In the genomic region with DNA sequence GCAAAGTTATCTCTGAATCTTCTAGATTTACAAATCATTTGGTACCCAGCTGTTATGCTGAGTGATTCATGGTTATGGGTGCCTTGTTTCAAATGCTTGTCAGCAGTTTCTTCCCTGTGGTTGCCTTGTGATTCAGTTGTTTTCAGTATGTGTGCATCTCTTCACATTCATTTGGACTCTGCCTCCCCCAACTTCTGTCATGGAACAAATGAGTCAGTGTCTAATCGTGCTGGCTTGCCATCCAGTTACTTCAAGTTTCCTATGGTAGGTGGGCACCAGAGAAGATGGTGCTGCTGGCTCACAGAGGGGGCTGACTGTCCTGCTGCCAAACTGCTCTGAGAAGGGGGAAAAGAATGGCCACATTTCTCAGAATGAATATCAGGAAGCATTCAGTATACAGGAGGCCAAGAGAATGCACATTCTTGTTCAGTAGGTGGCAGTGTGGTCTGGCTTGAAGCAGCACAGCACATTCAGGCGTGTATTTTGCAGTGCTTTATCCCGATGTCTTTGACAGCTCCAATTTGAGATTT, we compare ENCODE assay signal across 8 cellular contexts.
A peak's percentile ranks its signal among the peaks of the same experiment; 100 is the strongest.
DNase-seq lines count a peak whose midpoint lies in the region; ATAC-seq, FAIRE-seq and TF ChIP-seq lines count a peak whose summit lies in the region.

No MANE protein-coding gene starts in this region.

- intact Hi-C loops in K562 (cut with micrococcal nuclease) = no loop called here
- intact Hi-C loops in CD14-positive monocyte (cut with micrococcal nuclease) = no loop called here

- in situ Hi-C loops in K562 (cut with MboI) = no loop called here

- no peak overlapping the region for H4K5ac ChIP-seq in mesendoderm (ENCODE audit: low read length)

- ATAC-seq in GM19397 (IDR thresholded peaks at IDR 0.05; ENCODE audit: unreplicated experiment) (peak; percentile 68), HG03354 (IDR thresholded peaks at IDR 0.05; ENCODE audit: poor library complexity, severe bottlenecking, unreplicated experiment) (peak; percentile 78), K562 (peak; percentile 90)

- H3K27ac Mint-ChIP-seq in type B pancreatic cell (no peak overlapping the region), CD14-positive monocyte (no peak overlapping the region)

- TF ChIP-seq RAD21 in K562 (CRISPR knock-in tag; conservative IDR thresholded peaks at IDR 0.05 in 1 of 2, IDR thresholded peaks at IDR 0.05 in 1 of 2) = peak in 1 of 2 experiments; percentile 44; a peak in 2 of 4 replicates

- no peaks in the 10 kb centered on the region for H3K9me3 Mint-ChIP-seq in type B pancreatic cell
- no peaks in the 10 kb centered on the region for H3K9me3 Mint-ChIP-seq in CD14-positive monocyte

- H3K9me1 ChIP-seq in K562 (ENCODE audit: control insufficient read depth, insufficient read depth, low read length) = no peaks in the 10 kb centered on the region

- no peak overlapping the region for H2BK15ac ChIP-seq in mesendoderm (replicated peaks; ENCODE audit: low read depth)

- H3K4me1 ChIP-seq in K562 (replicated peaks in 1 of 2; ENCODE audit: control insufficient read depth in 2 of 2, insufficient read depth in 2 of 2, low read length in 2 of 2) (peaks cover 0 to 5% of the 10 kb centered on the region in 2 experiments; a peak in 2 of 5 replicates), mesendoderm (ENCODE audit: control insufficient read depth, low read depth, low read length) (no peaks in the 10 kb centered on the region)

- H2AFZ ChIP-seq in K562 (ENCODE audit: low read depth, low read length) = no peak overlapping the region

- H3K4me1 Mint-ChIP-seq in type B pancreatic cell (ENCODE audit: unreplicated experiment) (no peaks in the 10 kb centered on the region), CD14-positive monocyte (no peaks in the 10 kb centered on the region)

- BruUV-seq in K562 (replicated peaks; lab: Mats Ljungman, UMichigan) = no TSS peak

- H3K36me3 Mint-ChIP-seq in type B pancreatic cell = no peaks in the 10 kb centered on the region
- H3K36me3 Mint-ChIP-seq in CD14-positive monocyte = no peaks in the 10 kb centered on the region

- H3K23ac ChIP-seq in mesendoderm (ENCODE audit: low read length) = no peak overlapping the region

- 10% methylated on average over 3 of the region's 3 CpGs for WGBS in K562 (ENCODE audit: insufficient coverage, low coverage, missing lambda C conversion rate)
- WGBS in mesendoderm (ENCODE audit: extremely low coverage, insufficient coverage, low lambda C conversion rate) = no CpG with 5 or more reads among the region's 3 CpGs

- CTCF ChIA-PET in K562 (lab: Yijun Ruan, JAX; ENCODE audit: low intra/inter-chr PET ratio) = interaction anchor here (0.6 kb wide), 1 partner anchor 111 kb away, joined by 3 read pairs; no protein-coding TSS in a partner anchor

- TF ChIP-seq CTCF in K562 (IDR thresholded peaks at IDR 0.05 in 2 of 3, conservative IDR thresholded peaks at IDR 0.05 in 1 of 3; ENCODE audit: insufficient read depth in 2 of 3, low read depth in 1 of 3, low read length in 3 of 3) (peak; percentile 36 to 46 (median 41); a peak in 5 of 6 replicates), type B pancreatic cell (conservative IDR thresholded peaks at IDR 0.05) (peak; percentile 66), CD14-positive monocyte (IDR thresholded peaks at IDR 0.05) (no peak)

- H3K4me3 ChIP-seq in K562 (no peak overlapping the region), mesendoderm (ENCODE audit: low read length) (no peak overlapping the region)

- TF ChIP-seq EP300 in K562 (IDR thresholded peaks at IDR 0.05; ENCODE audit: low read length) = no peak

- H3K27me3 Mint-ChIP-seq in type B pancreatic cell = no peaks in the 10 kb centered on the region
- H3K27me3 Mint-ChIP-seq in CD14-positive monocyte (ENCODE audit: low read depth in 3 of 3) = peaks cover 1 to 3% (median 2%) of the 10 kb centered on the region in 3 donors

- no peaks in the 10 kb centered on the region for H3K79me1 ChIP-seq in mesendoderm (ENCODE audit: low read length)

- no peak overlapping the region for H3K4ac ChIP-seq in mesendoderm (ENCODE audit: low read depth, low read length)

- POLR2A ChIA-PET in K562 (lab: Yijun Ruan, JAX) = no interaction called here

- H3K4me3 Mint-ChIP-seq in type B pancreatic cell = no peak overlapping the region
- H3K4me3 Mint-ChIP-seq in CD14-positive monocyte = no peak overlapping the region

- no peaks in the 10 kb centered on the region for H3K9me3 ChIP-seq in K562 (replicated peaks; ENCODE audit: control insufficient read depth, insufficient read depth, low read depth, low read length)

- no peak overlapping the region for H2BK120ac ChIP-seq in mesendoderm (ENCODE audit: low read depth, low read length)

- H3K9ac ChIP-seq in K562 (ENCODE audit: insufficient read depth in 1 of 2, low read depth in 2 of 2, low read length in 2 of 2) (no peak overlapping the region), mesendoderm (ENCODE audit: low read length) (no peak overlapping the region)

- H3K18ac ChIP-seq in mesendoderm (ENCODE audit: low read length) = no peak overlapping the region

- H3K36me3 ChIP-seq in K562 (ENCODE audit: control insufficient read depth, insufficient read depth, low read length) (no peaks in the 10 kb centered on the region), mesendoderm (ENCODE audit: control insufficient read depth, insufficient read depth, low read length) (no peaks in the 10 kb centered on the region)

- no peak overlapping the region for H2AK5ac ChIP-seq in mesendoderm (ENCODE audit: low read length)

- FAIRE-seq in RCC 7860 (lab: Jason Lieb, UNC) (peak; percentile 57), K562 (lab: Jason Lieb, UNC) (peak; percentile 19)

- H3K79me2 ChIP-seq in K562 (ENCODE audit: control insufficient read depth, insufficient read depth, low read length) (peaks cover 5% of the 10 kb centered on the region; the same call in 2 of the 3 replicates), mesendoderm (ENCODE audit: control insufficient read depth, insufficient read depth, low read length) (no peaks in the 10 kb centered on the region)

- H4K8ac ChIP-seq in mesendoderm (ENCODE audit: low read depth, low read length) = no peak overlapping the region

- H3K27me3 ChIP-seq in K562 (ENCODE audit: control insufficient read depth in 2 of 2, insufficient read depth in 2 of 2, low read length in 2 of 2) (no peaks in the 10 kb centered on the region), mesendoderm (ENCODE audit: insufficient read depth, low read length, poor library complexity) (no peaks in the 10 kb centered on the region)

- no peak overlapping the region for H3K4me2 ChIP-seq in K562 (ENCODE audit: insufficient read depth, low read length)
- H3K4me2 ChIP-seq in mesendoderm (ENCODE audit: low read length) = no peak overlapping the region

- no peak overlapping the region for H3K56ac ChIP-seq in mesendoderm (ENCODE audit: low read length)

- no peak overlapping the region for H2BK5ac ChIP-seq in mesendoderm (ENCODE audit: low read length)

- peak; percentile 58 for DNase-seq in EH (ENCODE audit: low read depth)
- peak; percentile 58 for DNase-seq in RCC 7860 (ENCODE audit: low spot score)
- DNase-seq in K562 (ENCODE audit: extremely low read depth in 1 of 4, low spot score in 3 of 4) = peak in 3 of 4 experiments; percentile 5 to 38 (median 13)
- DNase-seq in mesendoderm = peak; percentile 44
- no peak for DNase-seq in type B pancreatic cell (ENCODE audit: extremely low spot score, unreplicated experiment)
- DNase-seq in CD14-positive monocyte (ENCODE audit: low spot score) = no peak

- H4K20me1 ChIP-seq in K562 (replicated peaks; ENCODE audit: control insufficient read depth, insufficient read depth, low read length) = peaks cover 7% of the 10 kb centered on the region

- TF ChIP-seq POLR2A in K562 (conservative IDR thresholded peaks at IDR 0.05) = no peak

- H3K27ac ChIP-seq in K562 (ENCODE audit: extremely low read depth, low read depth, low read length) (no peak overlapping the region; the same call in 2 of the 3 replicates), mesendoderm (ENCODE audit: low read depth, low read length) (no peak overlapping the region)

TF ChIP-seq in K562, 482 proteins besides CTCF, POLR2A, EP300 and RAD21 (continues in another document):
- TF ChIP-seq ZBTB26 (CRISPR knock-in tag; IDR thresholded peaks at IDR 0.05) (no peak), SMARCE1 (IDR thresholded peaks at IDR 0.05) (0 out of 2 replicates have a peak, but pooled peaks have one; percentile 14), TEAD4 (IDR thresholded peaks at IDR 0.05; ENCODE audit: low read length) (no peak), TEAD4 (CRISPR knock-in tag; IDR thresholded peaks at IDR 0.05; ENCODE audit: borderline replicate concordance) (no peak), TGIF2 (CRISPR knock-in tag; IDR thresholded peaks at IDR 0.05) (no peak), ZNF76 (CRISPR knock-in tag; IDR thresholded peaks at IDR 0.05; ENCODE audit: borderline replicate concordance) (no peak)
- TF ChIP-seq, protein P1, sequence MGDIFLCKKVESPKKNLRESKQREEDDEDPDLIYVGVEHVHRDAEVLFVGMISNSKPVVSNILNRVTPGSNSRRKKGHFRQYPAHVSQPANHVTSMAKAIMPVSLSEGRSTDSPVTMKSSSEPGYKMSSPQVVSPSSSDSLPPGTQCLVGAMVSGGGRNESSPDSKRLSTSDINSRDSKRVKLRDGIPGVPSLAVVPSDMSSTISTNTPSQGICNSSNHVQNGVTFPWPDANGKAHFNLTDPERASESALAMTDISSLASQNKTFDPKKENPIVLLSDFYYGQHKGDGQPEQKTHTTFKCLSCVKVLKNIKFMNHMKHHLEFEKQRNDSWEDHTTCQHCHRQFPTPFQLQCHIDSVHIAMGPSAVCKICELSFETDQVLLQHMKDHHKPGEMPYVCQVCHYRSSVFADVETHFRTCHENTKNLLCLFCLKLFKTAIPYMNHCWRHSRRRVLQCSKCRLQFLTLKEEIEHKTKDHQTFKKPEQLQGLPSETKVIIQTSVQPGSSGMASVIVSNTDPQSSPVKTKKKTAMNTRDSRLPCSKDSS (IDR thresholded peaks at IDR 0.05; ENCODE audit: low read depth, partially characterized antibody) = no peak

Comparison
In these comparisons a context has a peak if more than half of its experiments do, and no peak if none do; other contexts are left out.
1. DNase-seq: peak in EH (single experiment), RCC 7860 (single experiment), K562 (3 of 4) and mesendoderm (single experiment); none in type B pancreatic cell (single experiment) and CD14-positive monocyte (single experiment).
2. Peak in every context shown above with its lines, with median percentiles within 50 percentile points of each other: ATAC-seq.